In the genomic region with DNA sequence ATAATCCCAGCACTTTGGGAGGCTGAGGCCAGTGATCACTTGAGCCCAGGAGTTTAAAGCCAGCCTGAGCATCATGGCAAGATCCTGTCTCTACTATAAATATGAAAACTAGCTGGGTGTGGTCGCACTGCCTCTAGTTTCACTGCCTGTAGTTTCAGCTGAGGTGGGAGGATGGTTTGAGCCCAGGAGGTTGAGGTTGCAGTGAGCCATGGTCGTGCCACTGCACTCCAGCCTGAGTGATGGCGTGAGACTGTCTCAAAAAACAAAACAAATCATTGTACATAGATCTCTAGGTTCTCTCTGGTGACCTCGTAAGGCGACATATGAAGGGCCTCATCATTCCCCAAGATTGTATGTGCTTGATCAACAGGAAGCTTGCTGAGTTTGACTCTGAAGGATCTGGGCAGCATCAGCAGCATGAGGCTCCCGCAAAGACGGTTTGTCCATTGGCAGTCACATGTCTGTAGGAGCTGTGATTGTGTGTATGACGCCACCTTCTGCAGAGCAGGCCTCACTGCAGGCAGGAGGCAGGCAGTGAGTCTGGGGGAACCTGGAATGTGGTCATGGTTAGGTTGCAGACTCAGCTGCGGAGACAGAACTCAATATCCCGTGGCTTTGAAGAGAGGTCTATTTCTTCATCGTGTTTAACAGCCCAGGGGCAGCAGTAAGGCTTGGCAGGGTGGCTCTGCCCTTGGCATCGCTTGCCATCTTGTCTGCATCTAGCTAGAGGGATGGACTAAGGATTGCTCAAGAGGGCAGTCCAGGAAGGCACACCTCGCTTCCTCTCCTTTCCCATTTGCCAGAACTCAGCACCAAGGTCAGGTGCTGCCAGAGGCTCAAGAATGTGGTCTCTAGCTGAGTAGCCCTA, we compare ENCODE assay signal across 8 cellular contexts. TPM values are rescaled to one million over a fixed set of nuclear protein-coding genes. Genes with fewer than 3 reads are reported as not detected.
DNase-seq lines count a peak whose midpoint lies in the region; ATAC-seq, FAIRE-seq and TF ChIP-seq lines count a peak whose summit lies in the region.

No MANE protein-coding gene starts in this region.

- CTCF ChIA-PET in AG04449 (lab: Yijun Ruan, JAX) = interaction anchor here (1.0 to 2.0 kb wide), 11 partner anchors 10 to 302 kb away, joined by 3 to 11 read pairs (median 4); no protein-coding TSS in a partner anchor

- FAIRE-seq in G401.6 (lab: Jason Lieb, UNC) = peak; percentile 69
- FAIRE-seq in GM19239 (lab: Jason Lieb, UNC) = no peak

- H3K9me3 ChIP-seq in body of pancreas = no peaks in the 10 kb centered on the region
- no peaks in the 10 kb centered on the region for H3K9me3 ChIP-seq in left lung
- H3K9me3 ChIP-seq in aorta (ENCODE audit: control insufficient read depth, low read length) = no peaks in the 10 kb centered on the region

- H3K4me1 ChIP-seq in body of pancreas (no peaks in the 10 kb centered on the region), left lung (no peaks in the 10 kb centered on the region), aorta (ENCODE audit: control insufficient read depth in 1 of 2, insufficient read depth in 2 of 2, low read length in 2 of 2) (peaks cover 0 to 4% of the 10 kb centered on the region in 2 donors)

- peak; percentile 60 for ATAC-seq in body of pancreas
- peak; percentile 87 for ATAC-seq in left lung
- ATAC-seq in aorta (ENCODE audit: low FRiP score) = peak; percentile 66
- no peak for ATAC-seq in HG02885 (IDR thresholded peaks at IDR 0.05; ENCODE audit: poor library complexity, unreplicated experiment)

- no peak for TF ChIP-seq POLR2A in body of pancreas (IDR thresholded peaks at IDR 0.05)

- intact Hi-C loops in body of pancreas (cut with DNase I) = no loop called here
- intact Hi-C loops in left lung (cut with DNase I) = loop anchor here in 1 of 2 donors (10.0 kb wide), 1 partner anchor 257 kb away; a partner anchor contains a TSS
- intact Hi-C loops in aorta (cut with DNase I) = no loop called here

- POLR2A ChIA-PET in AG04449 (lab: Yijun Ruan, JAX) = interaction anchor here (0.6 kb wide), 1 partner anchor 139 kb away, joined by 4 read pairs; no protein-coding TSS in a partner anchor

- H3K36me3 ChIP-seq in body of pancreas (replicated peaks in 1 of 2; ENCODE audit: insufficient read depth in 1 of 2, low read depth in 2 of 2) = peaks cover 0 to 28% of the 10 kb centered on the region in 2 donors
- peaks cover 0 to 63% of the 10 kb centered on the region in 2 donors for H3K36me3 ChIP-seq in left lung
- H3K36me3 ChIP-seq in aorta (ENCODE audit: control insufficient read depth in 1 of 2, insufficient read depth in 2 of 2, low read length in 1 of 2) = peaks cover 0 to 3% of the 10 kb centered on the region in 2 donors

- H3K4me3 ChIP-seq in AG04449 (ENCODE audit: low read depth, low read length) (no peak overlapping the region), body of pancreas (no peak overlapping the region), left lung (no peak overlapping the region), aorta (ENCODE audit: low read length in 2 of 2) (no peak overlapping the region)

- H3K27me3 ChIP-seq in body of pancreas (no peaks in the 10 kb centered on the region), left lung (no peaks in the 10 kb centered on the region), aorta (ENCODE audit: control insufficient read depth in 1 of 2, insufficient read depth in 2 of 2, low read length in 1 of 2) (no peaks in the 10 kb centered on the region)

- 76 to 86% methylated on average over 6 to 13 of the region's 13 CpGs for WGBS in body of pancreas, 2 donors
- WGBS in aorta, 2 donors = 51 to 59% methylated on average over 13 of the region's 13 CpGs

- DNase-seq in AG04449 (ENCODE audit: low read depth, low spot score) (no peak), NCI-H345 (lab: John Stamatoyannopoulos, UW) (peak; percentile 48), body of pancreas (peak in 2 of 4 donors; percentile 34), left lung (no peak), aorta (no peak), GM19239 (ENCODE audit: insufficient read length, low spot score) (no peak)

- peak; percentile 69 for TF ChIP-seq CTCF in AG04449 (IDR thresholded peaks at IDR 0.05; ENCODE audit: insufficient read depth, low read length, missing control alignments)
- TF ChIP-seq CTCF in body of pancreas (IDR thresholded peaks at IDR 0.05) = peak in 3 of 7 experiments; percentile 12 to 24 (median 16)
- TF ChIP-seq CTCF in left lung (IDR thresholded peaks at IDR 0.05) = peak; percentile 27 to 35

- no peak overlapping the region for H3K27ac ChIP-seq in body of pancreas
- no peak overlapping the region for H3K27ac ChIP-seq in left lung
- H3K27ac ChIP-seq in aorta (ENCODE audit: low read depth in 1 of 2, low read length in 2 of 2) = peak overlapping the region in 1 of 2 donors; percentile 19

RNA-seq across cellular contexts. Expression of a gene that starts 13.9 kb away (rescaled TPM):
- 10 to 100 TPM; 79.1 to 85.0 TPM for total RNA-seq in body of pancreas
- 100 to 1,000 TPM; 152 to 156 TPM for total RNA-seq in left lung
- 100 to 1,000 TPM; 112 to 119 TPM for total RNA-seq in aorta
- 100 to 1,000 TPM; 234 to 461 TPM for polyA plus RNA-seq in aorta
